8 cellular contexts compared by ENCODE assay signal in genomic region chr3:193826126-193826795, GRCh38.
DNase-seq lines count a peak whose midpoint lies in the region; TF ChIP-seq lines count a peak whose summit lies in the region.

No MANE protein-coding gene starts in this region.

- no peaks in the 10 kb centered on the region for H3K9me3 Mint-ChIP-seq in activated naive CD8-positive, alpha-beta T cell treated with anti-CD3 and anti-CD28 coated beads for 36 hours

- H3K4me3 Mint-ChIP-seq in activated naive CD8-positive, alpha-beta T cell treated with anti-CD3 and anti-CD28 coated beads for 36 hours = no peak overlapping the region

- peak overlapping the region; percentile 67 for H3K27ac Mint-ChIP-seq in activated naive CD8-positive, alpha-beta T cell treated with anti-CD3 and anti-CD28 coated beads for 36 hours

- H3K27me3 ChIP-seq in hepatocyte (no peaks in the 10 kb centered on the region), thyroid gland (no peaks in the 10 kb centered on the region)

- peaks cover 4% of the 10 kb centered on the region for H3K27me3 Mint-ChIP-seq in activated naive CD8-positive, alpha-beta T cell treated with anti-CD3 and anti-CD28 coated beads for 36 hours

- peaks cover 30% of the 10 kb centered on the region for H3K4me1 ChIP-seq in hepatocyte (ENCODE audit: insufficient read depth)
- peaks cover 30 to 45% of the 10 kb centered on the region in 2 donors for H3K4me1 ChIP-seq in thyroid gland

- TF ChIP-seq CTCF in hepatocyte (IDR thresholded peaks at IDR 0.05; ENCODE audit: poor library complexity) (no peak), thyroid gland (IDR thresholded peaks at IDR 0.05) (no peak)

- 80% methylated on average over 12 of the region's 12 CpGs for WGBS in hepatocyte (ENCODE audit: low lambda C conversion rate, missing lambda C conversion rate)
- WGBS in thyroid gland, 2 donors = 75% methylated on average over 12 of the region's 12 CpGs

- H3K4me2 ChIP-seq in hepatocyte = peak overlapping the region; percentile 14

- H3K36me3 Mint-ChIP-seq in activated naive CD8-positive, alpha-beta T cell treated with anti-CD3 and anti-CD28 coated beads for 36 hours = no peaks in the 10 kb centered on the region

- peak overlapping the region; percentile 65 for H3K27ac ChIP-seq in hepatocyte
- peak overlapping the region in 2 of 3 donors; percentile 37 to 54 for H3K27ac ChIP-seq in thyroid gland

- peak; percentile 39 for DNase-seq in NCI-H2029 (lab: John Stamatoyannopoulos, UW)
- no peak for DNase-seq in NCI-H2029 treated with DMSO at 0.1 percent for 48 hours (lab: John Stamatoyannopoulos, UW)
- no peak for DNase-seq in activated naive CD8-positive, alpha-beta T cell treated with anti-CD3 and anti-CD28 coated beads for 36 hours
- DNase-seq in hepatocyte (ENCODE audit: low spot score) = peak; percentile 68
- peak; percentile 13 to 21 for DNase-seq in thyroid gland
- no peak for DNase-seq in NCI-H82 (lab: John Stamatoyannopoulos, UW)
- DNase-seq in inferior parietal cortex (ENCODE audit: extremely low spot score) = no peak
- DNase-seq in T1000 (lab: John Stamatoyannopoulos, UW) = no peak

- intact Hi-C loops in thyroid gland (cut with DNase I) = no loop called here

- H4K20me1 ChIP-seq in hepatocyte (ENCODE audit: insufficient read depth, poor library complexity, severe bottlenecking) = no peaks in the 10 kb centered on the region

- no peaks in the 10 kb centered on the region for H3K36me3 ChIP-seq in hepatocyte (replicated peaks; ENCODE audit: insufficient read depth, low read depth)
- no peaks in the 10 kb centered on the region for H3K36me3 ChIP-seq in thyroid gland

- H3K4me1 Mint-ChIP-seq in activated naive CD8-positive, alpha-beta T cell treated with anti-CD3 and anti-CD28 coated beads for 36 hours = no peaks in the 10 kb centered on the region

- H3K9me2 ChIP-seq in hepatocyte (replicated peaks; ENCODE audit: insufficient read depth) = no peaks in the 10 kb centered on the region

- H3K9me3 ChIP-seq in hepatocyte (ENCODE audit: low read depth) (no peaks in the 10 kb centered on the region), thyroid gland (no peaks in the 10 kb centered on the region)

- H3K4me3 ChIP-seq in hepatocyte (no peak overlapping the region), thyroid gland (replicated peaks in 1 of 3) (no peak overlapping the region)

- no peak for TF ChIP-seq POLR2A in thyroid gland (IDR thresholded peaks at IDR 0.05)

- H3K79me2 ChIP-seq in hepatocyte = no peaks in the 10 kb centered on the region

- no peak overlapping the region for H2AFZ ChIP-seq in hepatocyte

Comparison
In these comparisons a context has a peak if more than half of its experiments do, and no peak if none do; other contexts are left out.
1. DNase-seq: peak in NCI-H2029 (single experiment), hepatocyte (single experiment) and thyroid gland (2 of 2); none in NCI-H2029 treated with DMSO at 0.1 percent for 48 hours (single experiment), activated naive CD8-positive, alpha-beta T cell treated with anti-CD3 and anti-CD28 coated beads for 36 hours (single experiment), NCI-H82 (single experiment), inferior parietal cortex (single experiment) and T1000 (single experiment).